Comparison of ENCODE assay signal across 8 cellular contexts in genomic region chr21:35616090-35616489, GRCh38.
A peak's percentile ranks its signal among the peaks of the same experiment; 100 is the strongest.
DNase-seq lines count a peak whose midpoint lies in the region; ATAC-seq and TF ChIP-seq lines count a peak whose summit lies in the region.

No MANE protein-coding gene starts in this region.

- no peak overlapping the region for H3K9ac ChIP-seq in OCI-LY3 (ENCODE audit: low read length)

- peak overlapping the region; percentile 49 for H3K4me2 ChIP-seq in OCI-LY3 (ENCODE audit: low read length)

- H3K79me2 ChIP-seq in OCI-LY3 (ENCODE audit: low read length): no peaks in the 10 kb centered on the region

- DNase-seq in NCI-H1105 treated with DMSO at 0.1 percent for 48 hours (lab: John Stamatoyannopoulos, UW) (peak; percentile 22), NCI-H1105 (lab: John Stamatoyannopoulos, UW) (no peak), fibroblast of gingiva (ENCODE audit: low read depth) (peak; percentile 80), smooth muscle cell of the brain vasculature (ENCODE audit: low read depth, low spot score) (peak; percentile 40), NCI-H446 treated with DMSO at 0.1 percent for 48 hours (lab: John Stamatoyannopoulos, UW) (no peak)

- TF ChIP-seq CTCF in OCI-LY3 (IDR thresholded peaks at IDR 0.05; ENCODE audit: low read depth, low read length): peak; percentile 58

- peaks cover 4% of the 10 kb centered on the region for H3K27me3 ChIP-seq in OCI-LY3 (ENCODE audit: low read depth, low read length)

- peaks cover 5% of the 10 kb centered on the region for H3K4me1 ChIP-seq in OCI-LY3 (ENCODE audit: low read length)

- H2AFZ ChIP-seq in OCI-LY3 (ENCODE audit: low read depth, low read length): no peak overlapping the region

- no peaks in the 10 kb centered on the region for H3K36me3 ChIP-seq in OCI-LY3 (replicated peaks; ENCODE audit: low read depth, low read length)

- no peaks in the 10 kb centered on the region for H3K9me3 ChIP-seq in OCI-LY3 (ENCODE audit: insufficient read depth, low read length)

- H4K20me1 ChIP-seq in OCI-LY3 (ENCODE audit: insufficient read depth, low read length): no peaks in the 10 kb centered on the region

- no peak for ATAC-seq in HG03521 (IDR thresholded peaks at IDR 0.05; ENCODE audit: unreplicated experiment)
- ATAC-seq in GM21526 (IDR thresholded peaks at IDR 0.05; ENCODE audit: low FRiP score, unreplicated experiment): no peak

- H3K4me3 ChIP-seq in OCI-LY3 (ENCODE audit: low read length): no peak overlapping the region

- no peak overlapping the region for H3K27ac ChIP-seq in OCI-LY3 (ENCODE audit: low read length)

Comparison
In these comparisons a context has a peak if more than half of its experiments do, and no peak if none do; other contexts are left out.
1. DNase-seq: peak in NCI-H1105 treated with DMSO at 0.1 percent for 48 hours (single experiment), fibroblast of gingiva (single experiment) and smooth muscle cell of the brain vasculature (single experiment); none in NCI-H1105 (single experiment) and NCI-H446 treated with DMSO at 0.1 percent for 48 hours (single experiment).